ENCODE assay signal across 9 cellular contexts in the genomic region with DNA sequence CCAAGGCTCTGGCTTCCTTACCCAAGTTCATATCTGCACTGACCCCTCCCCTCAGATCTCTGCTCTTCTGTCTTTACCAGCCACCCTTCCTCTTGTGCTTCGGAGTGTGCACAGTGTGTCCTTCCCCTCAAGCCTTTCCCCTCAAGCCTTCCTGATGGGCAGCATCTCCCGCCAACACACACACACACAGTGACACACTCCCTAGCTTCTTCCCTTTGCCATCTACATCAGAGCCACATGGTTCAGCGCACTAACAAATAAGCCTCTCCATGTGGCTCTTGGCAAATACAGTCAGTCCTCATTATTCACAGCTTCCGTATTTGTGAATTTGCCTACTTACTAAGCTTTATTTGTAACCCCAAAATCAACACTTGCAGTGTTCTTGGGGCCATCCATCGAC. TPM values are rescaled to one million over a fixed set of nuclear protein-coding genes. Genes with fewer than 3 reads are reported as not detected.
DNase-seq lines count a peak whose midpoint lies in the region; ATAC-seq, FAIRE-seq and TF ChIP-seq lines count a peak whose summit lies in the region.
"Had no signal": no experiment of that assay in that cellular context is flagged by ENCODE, and none has a peak within 500 bp of the region (broad histone marks: within the 10 kb centered on the region; RNA-seq: fewer than 3 reads in every experiment).

No MANE protein-coding gene starts in this region.

- no peak overlapping the region for H3K4me3 Mint-ChIP-seq in astrocyte (ENCODE audit: unreplicated experiment)
- H3K4me3 Mint-ChIP-seq: central memory CD8-positive, alpha-beta T cell had no signal

- no peak for TF ChIP-seq CTCF in astrocyte (IDR thresholded peaks at IDR 0.05; ENCODE audit: insufficient read depth, low read depth, low read length)
- no peak for TF ChIP-seq CTCF in left lung (IDR thresholded peaks at IDR 0.05)
- no peak for TF ChIP-seq CTCF in testis (IDR thresholded peaks at IDR 0.05)

- no peak for TF ChIP-seq POLR2A in testis (IDR thresholded peaks at IDR 0.05)

- H3K4me3 ChIP-seq in astrocyte (ENCODE audit: insufficient read depth, low read depth, low read length): no peak overlapping the region
- H3K4me3 ChIP-seq in left lung: no peak overlapping the region
- no peak overlapping the region for H3K4me3 ChIP-seq in testis

- H3K36me3 ChIP-seq in astrocyte (ENCODE audit: insufficient read depth, low read length): no peaks in the 10 kb centered on the region
- no peaks in the 10 kb centered on the region for H3K36me3 ChIP-seq in left lung
- H3K36me3 ChIP-seq in testis (ENCODE audit: low read depth, missing control alignments): no peaks in the 10 kb centered on the region

- peaks cover 44% of the 10 kb centered on the region for H4K20me1 ChIP-seq in astrocyte (ENCODE audit: insufficient read depth, low read length)

- peak overlapping the region; percentile 58 for H3K4me2 ChIP-seq in astrocyte (ENCODE audit: low read length)

- peak overlapping the region; percentile 67 for H3K27ac ChIP-seq in astrocyte (ENCODE audit: low read depth, low read length)
- peak overlapping the region; percentile 83 to 96 for H3K27ac ChIP-seq in left lung
- peak overlapping the region in 1 of 2 donors; percentile 39 for H3K27ac ChIP-seq in testis

- H3K27ac Mint-ChIP-seq in astrocyte (ENCODE audit: unreplicated experiment): no peak overlapping the region

- no peaks in the 10 kb centered on the region for H3K9me3 Mint-ChIP-seq in astrocyte (ENCODE audit: unreplicated experiment)
- H3K9me3 Mint-ChIP-seq: central memory CD8-positive, alpha-beta T cell had no signal

- peak overlapping the region; percentile 34 for H3K9ac ChIP-seq in astrocyte (ENCODE audit: low read length)

- no peak for FAIRE-seq in astrocyte (lab: Jason Lieb, UNC)

- H3K27me3 Mint-ChIP-seq in astrocyte (ENCODE audit: low read depth, unreplicated experiment): no peaks in the 10 kb centered on the region
- H3K27me3 Mint-ChIP-seq: central memory CD8-positive, alpha-beta T cell had no signal

- intact Hi-C loops in left lung (cut with DNase I) (no loop called here), testis (cut with DNase I; ENCODE audit: low total_unique reads) (no loop called here)

- H3K27me3 ChIP-seq in astrocyte (ENCODE audit: insufficient read depth, low read length) (no peaks in the 10 kb centered on the region), left lung (no peaks in the 10 kb centered on the region), testis (no peaks in the 10 kb centered on the region)

- H2AFZ ChIP-seq in astrocyte (ENCODE audit: low read depth, low read length): no peak overlapping the region

- WGBS in testis, 2 donors: 74 to 83% methylated on average over 5 of the region's 5 CpGs

- ATAC-seq in left lung (peak; percentile 64), GM18873 (IDR thresholded peaks at IDR 0.05; ENCODE audit: low FRiP score, unreplicated experiment) (no peak)
- ATAC-seq: stimulated activated naive CD8-positive, alpha-beta T cell treated with anti-CD3 and anti-CD28 coated beads, Interleukin-15, Interleukin-2, amounts not matched to agents 100 U/mL and 50 U/mL, for 24 hours had no signal

- H3K79me2 ChIP-seq in astrocyte (ENCODE audit: insufficient read depth, low read length): peaks cover 37% of the 10 kb centered on the region

- H3K4me1 ChIP-seq in astrocyte (ENCODE audit: insufficient read depth, low read length) (peaks cover 31% of the 10 kb centered on the region), left lung (peaks cover 14 to 95% of the 10 kb centered on the region in 2 donors), testis (peaks cover 46% of the 10 kb centered on the region)

- H3K9me3 ChIP-seq in astrocyte (ENCODE audit: insufficient read depth, low read depth, low read length): no peaks in the 10 kb centered on the region
- no peaks in the 10 kb centered on the region for H3K9me3 ChIP-seq in left lung
- no peaks in the 10 kb centered on the region for H3K9me3 ChIP-seq in testis

- H3K4me1 Mint-ChIP-seq in astrocyte (ENCODE audit: low read depth, unreplicated experiment): peaks cover 11% of the 10 kb centered on the region

- H3K36me3 Mint-ChIP-seq in astrocyte (ENCODE audit: low read depth, unreplicated experiment): peaks cover 24% of the 10 kb centered on the region

- DNase-seq in NCI-H2029 (lab: John Stamatoyannopoulos, UW) (peak; percentile 66), astrocyte (ENCODE audit: low read depth) (peak; percentile 51), left lung (peak in 1 of 2 donors; percentile 61), testis (peak; percentile 36), EL (no peak), NCI-H1436 treated with DMSO at 0.1 percent for 48 hours (lab: John Stamatoyannopoulos, UW) (no peak)
- DNase-seq: stimulated activated naive CD8-positive, alpha-beta T cell treated with anti-CD3 and anti-CD28 coated beads, Interleukin-15, Interleukin-2, amounts not matched to agents 100 U/mL and 50 U/mL, for 24 hours had no signal

RNA-seq across cellular contexts. Expression of a gene that starts 37.5 kb away (rescaled TPM):
- total RNA-seq in astrocyte: 25.2 and 27.5 TPM in 2 replicates
- 10 to 100 TPM; 53.3 to 62.2 TPM for total RNA-seq in left lung
- 100 to 1,000 TPM; 102 to 126 TPM for total RNA-seq in testis
- 86.7 TPM for polyA plus RNA-seq in testis (ENCODE audit: insufficient read depth, low read depth, low replicate concordance)

Comparison
In these comparisons a context has a peak if more than half of its experiments do, and no peak if none do; other contexts are left out.
1. DNase-seq: peak in NCI-H2029 (single experiment), astrocyte (single experiment) and testis (single experiment); none in EL (single experiment) and NCI-H1436 treated with DMSO at 0.1 percent for 48 hours (single experiment).